1 cellular context compared by ENCODE assay signal in genomic region chr9:37184905-37185867, GRCh38.
TF ChIP-seq lines count a peak whose summit lies in the region.

No MANE protein-coding gene starts in this region.

TF ChIP-seq in K562, 482 proteins besides CTCF, POLR2A, EP300 and RAD21 (continued from another document):
- no peak for TF ChIP-seq HMGXB4 (CRISPR knock-in tag; IDR thresholded peaks at IDR 0.05)
- TF ChIP-seq ATF1 (CRISPR knock-in tag; IDR thresholded peaks at IDR 0.05) = no peak
- no peak for TF ChIP-seq ATF1 (tag; IDR thresholded peaks at IDR 0.05)
- peak; percentile 84 for TF ChIP-seq CEBPG (CRISPR knock-in tag; IDR thresholded peaks at IDR 0.05)
- peak; percentile 51 to 67; a peak in 3 of 4 replicates for TF ChIP-seq CEBPG (tag; conservative IDR thresholded peaks at IDR 0.05 in 1 of 2, IDR thresholded peaks at IDR 0.05 in 1 of 2)
- TF ChIP-seq ETV5 (CRISPR knock-in tag; IDR thresholded peaks at IDR 0.05; ENCODE audit: low read depth) = no peak
- no peak for TF ChIP-seq ETS2 (tag; IDR thresholded peaks at IDR 0.05; ENCODE audit: borderline replicate concordance, poor library complexity, severe bottlenecking)
- TF ChIP-seq ARID1B (IDR thresholded peaks at IDR 0.05) = peak; percentile 23; the same call in 1 of the 2 replicates
- TF ChIP-seq ZNF146 (CRISPR knock-in tag; IDR thresholded peaks at IDR 0.05; ENCODE audit: unreplicated experiment) = no peak
- peak; percentile 89 for TF ChIP-seq ATF3 (IDR thresholded peaks at IDR 0.05)
- no peak for TF ChIP-seq ATF3 (CRISPR knock-in tag; conservative IDR thresholded peaks at IDR 0.05)
- TF ChIP-seq CEBPB (tag; IDR thresholded peaks at IDR 0.05) = peak; percentile 75
- TF ChIP-seq ZNF12 (CRISPR knock-in tag; IDR thresholded peaks at IDR 0.05) = peak; percentile 99
